Comparison of ENCODE assay signal across 11 cellular contexts in genomic region chr6:165704001-165704748, GRCh38.
DNase-seq lines count a peak whose midpoint lies in the region; ATAC-seq and TF ChIP-seq lines count a peak whose summit lies in the region.
"Had no signal": no experiment of that assay in that cellular context is flagged by ENCODE, and none has a peak within 500 bp of the region (broad histone marks: within the 10 kb centered on the region; RNA-seq: fewer than 3 reads in every experiment).

No MANE protein-coding gene starts in this region.

- no peaks in the 10 kb centered on the region for H3K9me3 ChIP-seq in HEK293 (ENCODE audit: control insufficient read depth, insufficient read depth, low read depth, low read length)

- no peak for ATAC-seq in GM19328 (IDR thresholded peaks at IDR 0.05; ENCODE audit: unreplicated experiment)
- no peak for ATAC-seq in HG03439 (IDR thresholded peaks at IDR 0.05; ENCODE audit: unreplicated experiment)

- DNase-seq in GM12865 (ENCODE audit: low read depth) (peak; percentile 32), RPMI8226 (peak; percentile 46), hippocampal formation (lab: John Stamatoyannopoulos, UW) (peak; percentile 31 to 53), HUDEP-2 (lab: John Stamatoyannopoulos, UW; ENCODE audit: unreplicated experiment in 76 of 76) (no peak)
- no peak for DNase-seq in activated CD4-positive, alpha-beta T cell treated with anti-CD3 and anti-CD28 coated beads, Interleukin-2, amount 50 U/mL, for 1 hour
- DNase-seq: central memory CD4-positive, alpha-beta T cell; NK-92 treated with Interleukin-12 subunit alpha and Interleukin-12 subunit beta, amount 100 ng/mL, for 24 hours; T-helper 1 cell had no signal

- no peaks in the 10 kb centered on the region for H3K36me3 ChIP-seq in HEK293 (ENCODE audit: control insufficient read depth in 2 of 2, insufficient read depth in 1 of 2, low read length in 2 of 2)

- H3K4me3 ChIP-seq in GM12865 (ENCODE audit: low read depth, low read length) (no peak overlapping the region), HEK293 (ENCODE audit: low read depth, low read length) (no peak overlapping the region)

- TF ChIP-seq CTCF in GM12865 (IDR thresholded peaks at IDR 0.05; ENCODE audit: insufficient read depth, low read depth, low read length, missing control alignments) = no peak
- no peak for TF ChIP-seq CTCF in HEK293 (tag by site-specific recombination; IDR thresholded peaks at IDR 0.05)

- no peaks in the 10 kb centered on the region for H3K4me1 ChIP-seq in HEK293 (ENCODE audit: control insufficient read depth, insufficient read depth, low read length)

- POLR2A ChIA-PET in HEK293 (lab: Yijun Ruan, JAX) = no interaction called here

- H3K27ac ChIP-seq in HEK293 (ENCODE audit: extremely low read depth, low read depth, low read length) = no peak overlapping the region

- CTCF ChIA-PET in HEK293 (lab: Yijun Ruan, JAX) = interaction anchor here (1.7 kb wide), 1 partner anchor 25 kb away, joined by 3 read pairs; no protein-coding TSS in a partner anchor

TF ChIP-seq in HEK293, 187 proteins besides CTCF, POLR2A, EP300 and RAD21:
- TF ChIP-seq ZFHX2 (tag by site-specific recombination; conservative IDR thresholded peaks at IDR 0.05) = 0 out of 2 replicates have a peak, but pooled peaks have one; percentile 26
- TF ChIP-seq REPIN1 (tag by site-specific recombination; IDR thresholded peaks at IDR 0.05; ENCODE audit: low read depth) = no peak

Comparison
In these comparisons a context has a peak if more than half of its experiments do, and no peak if none do; other contexts are left out.
1. DNase-seq: peak in GM12865 (single experiment), RPMI8226 (single experiment) and hippocampal formation (2 of 2); none in HUDEP-2 (0 of 76) and activated CD4-positive, alpha-beta T cell treated with anti-CD3 and anti-CD28 coated beads, Interleukin-2, amount 50 U/mL, for 1 hour (single experiment).